Comparison of ENCODE assay signal across 1 cellular context in the genomic region with DNA sequence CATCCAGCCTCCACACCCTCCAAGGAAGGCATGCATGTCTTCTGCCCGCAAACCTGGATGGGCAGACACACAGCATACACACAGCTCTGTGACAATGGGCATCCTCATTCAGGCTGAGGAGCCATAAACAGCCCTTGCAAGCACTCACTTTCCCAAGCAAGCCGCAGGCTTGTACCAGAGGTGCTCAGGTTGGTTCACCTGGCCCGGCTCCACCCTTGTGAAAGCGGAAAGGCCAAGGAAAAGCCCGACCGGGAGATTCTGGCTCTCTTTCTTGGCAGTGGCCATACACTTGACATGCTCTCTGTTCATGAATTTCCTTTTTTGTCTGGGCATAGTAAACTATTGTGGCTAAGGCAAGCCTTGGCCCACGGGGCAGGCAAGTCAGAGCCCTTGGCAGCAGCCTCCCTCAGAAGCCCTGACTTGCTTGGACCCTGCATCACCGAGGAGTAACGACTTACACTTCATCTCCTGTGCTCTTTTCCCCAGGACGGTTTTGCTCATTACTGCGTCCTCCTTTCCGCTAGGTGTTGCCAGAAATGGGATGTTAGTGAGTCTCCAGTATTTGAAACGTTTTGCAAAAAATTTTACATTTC.
TF ChIP-seq lines count a peak whose summit lies in the region.

No MANE protein-coding gene starts in this region.

TF ChIP-seq in GM23338, 12 proteins besides CTCF, POLR2A, EP300 and RAD21 (continued from another document):
- TF ChIP-seq, protein P1, sequence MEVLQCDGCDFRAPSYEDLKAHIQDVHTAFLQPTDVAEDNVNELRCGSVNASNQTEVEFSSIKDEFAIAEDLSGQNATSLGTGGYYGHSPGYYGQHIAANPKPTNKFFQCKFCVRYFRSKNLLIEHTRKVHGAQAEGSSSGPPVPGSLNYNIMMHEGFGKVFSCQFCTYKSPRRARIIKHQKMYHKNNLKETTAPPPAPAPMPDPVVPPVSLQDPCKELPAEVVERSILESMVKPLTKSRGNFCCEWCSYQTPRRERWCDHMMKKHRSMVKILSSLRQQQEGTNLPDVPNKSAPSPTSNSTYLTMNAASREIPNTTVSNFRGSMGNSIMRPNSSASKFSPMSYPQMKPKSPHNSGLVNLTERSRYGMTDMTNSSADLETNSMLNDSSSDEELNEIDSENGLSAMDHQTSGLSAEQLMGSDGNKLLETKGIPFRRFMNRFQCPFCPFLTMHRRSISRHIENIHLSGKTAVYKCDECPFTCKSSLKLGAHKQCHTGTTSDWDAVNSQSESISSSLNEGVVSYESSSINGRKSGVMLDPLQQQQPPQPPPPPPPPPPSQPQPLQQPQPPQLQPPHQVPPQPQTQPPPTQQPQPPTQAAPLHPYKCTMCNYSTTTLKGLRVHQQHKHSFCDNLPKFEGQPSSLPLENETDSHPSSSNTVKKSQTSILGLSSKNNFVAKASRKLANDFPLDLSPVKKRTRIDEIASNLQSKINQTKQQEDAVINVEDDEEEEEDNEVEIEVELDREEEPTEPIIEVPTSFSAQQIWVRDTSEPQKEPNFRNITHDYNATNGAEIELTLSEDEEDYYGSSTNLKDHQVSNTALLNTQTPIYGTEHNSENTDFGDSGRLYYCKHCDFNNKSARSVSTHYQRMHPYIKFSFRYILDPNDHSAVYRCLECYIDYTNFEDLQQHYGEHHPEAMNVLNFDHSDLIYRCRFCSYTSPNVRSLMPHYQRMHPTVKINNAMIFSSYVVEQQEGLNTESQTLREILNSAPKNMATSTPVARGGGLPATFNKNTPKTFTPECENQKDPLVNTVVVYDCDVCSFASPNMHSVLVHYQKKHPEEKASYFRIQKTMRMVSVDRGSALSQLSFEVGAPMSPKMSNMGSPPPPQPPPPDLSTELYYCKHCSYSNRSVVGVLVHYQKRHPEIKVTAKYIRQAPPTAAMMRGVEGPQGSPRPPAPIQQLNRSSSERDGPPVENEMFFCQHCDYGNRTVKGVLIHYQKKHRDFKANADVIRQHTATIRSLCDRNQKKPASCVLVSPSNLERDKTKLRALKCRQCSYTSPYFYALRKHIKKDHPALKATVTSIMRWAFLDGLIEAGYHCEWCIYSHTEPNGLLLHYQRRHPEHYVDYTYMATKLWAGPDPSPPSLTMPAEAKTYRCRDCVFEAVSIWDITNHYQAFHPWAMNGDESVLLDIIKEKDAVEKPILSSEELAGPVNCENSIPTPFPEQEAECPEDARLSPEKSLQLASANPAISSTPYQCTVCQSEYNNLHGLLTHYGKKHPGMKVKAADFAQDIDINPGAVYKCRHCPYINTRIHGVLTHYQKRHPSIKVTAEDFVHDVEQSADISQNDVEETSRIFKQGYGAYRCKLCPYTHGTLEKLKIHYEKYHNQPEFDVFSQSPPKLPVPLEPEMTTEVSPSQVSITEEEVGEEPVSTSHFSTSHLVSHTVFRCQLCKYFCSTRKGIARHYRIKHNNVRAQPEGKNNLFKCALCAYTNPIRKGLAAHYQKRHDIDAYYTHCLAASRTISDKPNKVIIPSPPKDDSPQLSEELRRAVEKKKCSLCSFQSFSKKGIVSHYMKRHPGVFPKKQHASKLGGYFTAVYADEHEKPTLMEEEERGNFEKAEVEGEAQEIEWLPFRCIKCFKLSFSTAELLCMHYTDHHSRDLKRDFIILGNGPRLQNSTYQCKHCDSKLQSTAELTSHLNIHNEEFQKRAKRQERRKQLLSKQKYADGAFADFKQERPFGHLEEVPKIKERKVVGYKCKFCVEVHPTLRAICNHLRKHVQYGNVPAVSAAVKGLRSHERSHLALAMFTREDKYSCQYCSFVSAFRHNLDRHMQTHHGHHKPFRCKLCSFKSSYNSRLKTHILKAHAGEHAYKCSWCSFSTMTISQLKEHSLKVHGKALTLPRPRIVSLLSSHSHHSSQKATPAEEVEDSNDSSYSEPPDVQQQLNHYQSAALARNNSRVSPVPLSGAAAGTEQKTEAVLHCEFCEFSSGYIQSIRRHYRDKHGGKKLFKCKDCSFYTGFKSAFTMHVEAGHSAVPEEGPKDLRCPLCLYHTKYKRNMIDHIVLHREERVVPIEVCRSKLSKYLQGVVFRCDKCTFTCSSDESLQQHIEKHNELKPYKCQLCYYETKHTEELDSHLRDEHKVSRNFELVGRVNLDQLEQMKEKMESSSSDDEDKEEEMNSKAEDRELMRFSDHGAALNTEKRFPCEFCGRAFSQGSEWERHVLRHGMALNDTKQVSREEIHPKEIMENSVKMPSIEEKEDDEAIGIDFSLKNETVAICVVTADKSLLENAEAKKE (CRISPR knock-in tag; IDR thresholded peaks at IDR 0.05) = no peak
- no peak for TF ChIP-seq REST (IDR thresholded peaks at IDR 0.05; ENCODE audit: unreplicated experiment)
- no peak for TF ChIP-seq EZH2phosphoT487 (IDR thresholded peaks at IDR 0.05; ENCODE audit: unreplicated experiment)
- TF ChIP-seq EZH2 (IDR thresholded peaks at IDR 0.05; ENCODE audit: low read depth, unreplicated experiment) = no peak
- TF ChIP-seq STAT1 (IDR thresholded peaks at IDR 0.05; ENCODE audit: unreplicated experiment) = no peak
TF ChIP-seq in GM23338: peak in this region for 0.
